In genomic region chr3:16286161-16286560, GRCh38 we compare ENCODE assay signal across 9 cellular contexts. TPM values are rescaled to one million over a fixed set of nuclear protein-coding genes. Genes with fewer than 3 reads are reported as not detected.
DNase-seq lines count a peak whose midpoint lies in the region; ATAC-seq lines count a peak whose summit lies in the region.
"Had no signal": no experiment of that assay in that cellular context is flagged by ENCODE, and none has a peak within 500 bp of the region (broad histone marks: within the 10 kb centered on the region; RNA-seq: fewer than 3 reads in every experiment).

No MANE protein-coding gene starts in this region.

- no peak overlapping the region for H3K27ac ChIP-seq in neuronal stem cell (replicated peaks; ENCODE audit: low read length)
- H3K27ac ChIP-seq: pancreas had no signal

- H2BK120ac ChIP-seq in neuronal stem cell (ENCODE audit: low read depth, low read length) = no peak overlapping the region

- peak; percentile 54 for DNase-seq in activated T-helper 1 cell treated with Interleukin-2 at 50 U/mL for 16 hours (ENCODE audit: low read depth)
- peak; percentile 46 for DNase-seq in stimulated activated CD4-positive, alpha-beta T cell treated with anti-CD3 and anti-CD28 coated beads, Interleukin-12 subunit alpha, Interleukin-12 subunit beta, amount 100 ng/mL, for 4 hours
- DNase-seq in G401 (ENCODE audit: low spot score) = no peak
- no peak for DNase-seq in NCI-H187 (lab: John Stamatoyannopoulos, UW)
- DNase-seq in neuronal stem cell (ENCODE audit: low spot score) = no peak
- no peak for DNase-seq in AG20443 (ENCODE audit: low spot score)
- DNase-seq: pancreas had no signal

- in situ Hi-C loops in G401 (cut with HindIII; ENCODE audit: low sequenced_read_pairs) = no loop called here

- no peak overlapping the region for H4K8ac ChIP-seq in neuronal stem cell (ENCODE audit: low read depth, low read length)

- no peak overlapping the region for H2AFZ ChIP-seq in neuronal stem cell (ENCODE audit: low read length)

- no peaks in the 10 kb centered on the region for H3K79me1 ChIP-seq in neuronal stem cell (ENCODE audit: low read depth, low read length)

- H3K9ac ChIP-seq in neuronal stem cell (ENCODE audit: low read depth, low read length, poor library complexity) = no peak overlapping the region

- H3K9me3 ChIP-seq in neuronal stem cell (replicated peaks in 1 of 2; ENCODE audit: control insufficient read depth in 2 of 2, insufficient read depth in 1 of 2, low read depth in 1 of 2, low read length in 2 of 2) = no peaks in the 10 kb centered on the region
- H3K9me3 ChIP-seq: pancreas had no signal

- H3K23ac ChIP-seq in neuronal stem cell (ENCODE audit: low read depth, low read length, poor library complexity) = no peak overlapping the region

- no peak overlapping the region for H3K4me3 ChIP-seq in neuronal stem cell (ENCODE audit: low read length in 2 of 2)
- H3K4me3 ChIP-seq: pancreas had no signal

- H3K36me3 ChIP-seq in neuronal stem cell (replicated peaks in 1 of 2; ENCODE audit: control insufficient read depth in 2 of 2, insufficient read depth in 2 of 2, low read length in 2 of 2) = peaks cover 8 to 50% of the 10 kb centered on the region in 2 donors
- H3K36me3 ChIP-seq: pancreas had no signal

- no peak overlapping the region for H2BK15ac ChIP-seq in neuronal stem cell (ENCODE audit: low read length)

- no peak overlapping the region for H2BK5ac ChIP-seq in neuronal stem cell (ENCODE audit: low read length)

- no peaks in the 10 kb centered on the region for H3K4me1 ChIP-seq in neuronal stem cell (ENCODE audit: control insufficient read depth in 2 of 2, insufficient read depth in 1 of 2, low read depth in 1 of 2, low read length in 2 of 2)
- H3K4me1 ChIP-seq: pancreas had no signal

- no peak overlapping the region for H4K91ac ChIP-seq in neuronal stem cell (ENCODE audit: low read depth, low read length, poor library complexity)

- no peak overlapping the region for H3K18ac ChIP-seq in neuronal stem cell (ENCODE audit: low read length)

- no peak overlapping the region for H2BK12ac ChIP-seq in neuronal stem cell (ENCODE audit: low read length)

- H3K14ac ChIP-seq in neuronal stem cell (ENCODE audit: low read length) = no peak overlapping the region

- H3K27me3 ChIP-seq in neuronal stem cell (ENCODE audit: control insufficient read depth in 3 of 3, insufficient read depth in 3 of 3, low read depth in 1 of 3, low read length in 3 of 3) = no peaks in the 10 kb centered on the region
- H3K27me3 ChIP-seq: pancreas had no signal

- ATAC-seq in GM18867 (IDR thresholded peaks at IDR 0.05; ENCODE audit: unreplicated experiment) (peak; percentile 87), HG03175 (IDR thresholded peaks at IDR 0.05; ENCODE audit: unreplicated experiment) (peak; percentile 64)

- H3K4ac ChIP-seq in neuronal stem cell (ENCODE audit: low read length) = no peak overlapping the region

- no peak overlapping the region for H3K4me2 ChIP-seq in neuronal stem cell (ENCODE audit: insufficient read depth, low read length, poor library complexity, severe bottlenecking)

- no peak overlapping the region for H2AK5ac ChIP-seq in neuronal stem cell (ENCODE audit: low read depth, low read length)

- WGBS in neuronal stem cell (ENCODE audit: extremely low coverage in 2 of 2, insufficient read length in 2 of 2, insufficient replicate concordance in 1 of 2), 2 donors = no CpG with 5 or more reads among the region's 3 CpGs

RNA-seq across cellular contexts. Expression of gene OXNAD1, which starts 21.1 kb away (rescaled TPM):
- total RNA-seq in G401 (2014; rRNA removed; shearing (Covaris generic)) = 10.8 and 14.8 TPM in 2 replicates
- polyA plus RNA-seq in neuronal stem cell (2013, experiment 1 of 2) = 11.3 TPM
- polyA plus RNA-seq in neuronal stem cell (2013, experiment 2 of 2) = 11.6 TPM

RNA-seq across cellular contexts. Expression of gene DPH3, which starts 21.4 kb away (rescaled TPM):
- total RNA-seq in G401 (2014; rRNA removed; shearing (Covaris generic)) = 14.2 and 16.5 TPM in 2 replicates
- 26.4 TPM for polyA plus RNA-seq in neuronal stem cell (2013, experiment 1 of 2)
- 25.8 TPM for polyA plus RNA-seq in neuronal stem cell (2013, experiment 2 of 2)

Comparison
In these comparisons a context has a peak if more than half of its experiments do, and no peak if none do; other contexts are left out.
1. DNase-seq: peak in activated T-helper 1 cell treated with Interleukin-2 at 50 U/mL for 16 hours (single experiment) and stimulated activated CD4-positive, alpha-beta T cell treated with anti-CD3 and anti-CD28 coated beads, Interleukin-12 subunit alpha, Interleukin-12 subunit beta, amount 100 ng/mL, for 4 hours (single experiment); none in G401 (single experiment), NCI-H187 (0 of 2), neuronal stem cell (single experiment) and AG20443 (single experiment).